19 cellular contexts compared by ENCODE assay signal in genomic region chr3:2940062-2940461, GRCh38.
A peak's percentile ranks its signal among the peaks of the same experiment; 100 is the strongest.
DNase-seq lines count a peak whose midpoint lies in the region; ATAC-seq, FAIRE-seq and TF ChIP-seq lines count a peak whose summit lies in the region.
"Had no signal": no experiment of that assay in that cellular context is flagged by ENCODE, and none has a peak within 500 bp of the region (broad histone marks: within the 10 kb centered on the region; RNA-seq: fewer than 3 reads in every experiment).

No MANE protein-coding gene starts in this region.

- CTCF ChIA-PET in GM12878 (lab: Yijun Ruan, JAX) = interaction anchor here (1.6 kb wide), 1 partner anchor 18 kb away, joined by 7 read pairs; no protein-coding TSS in a partner anchor

- no peak overlapping the region for H3K27ac Mint-ChIP-seq in nephron progenitor cell
- H3K27ac Mint-ChIP-seq: T-helper 17 cell had no signal

- TF ChIP-seq POLR2A in GM12878 (IDR thresholded peaks at IDR 0.05; ENCODE audit: low read depth, low read length) = no peak

- H4K20me1 ChIP-seq in GM12878 (ENCODE audit: control insufficient read depth, insufficient read depth) = no peaks in the 10 kb centered on the region

- TF ChIP-seq CTCF in GM12878 (IDR thresholded peaks at IDR 0.05 in 2 of 3, conservative IDR thresholded peaks at IDR 0.05 in 1 of 3; ENCODE audit: control insufficient read depth in 2 of 3, extremely low read depth in 1 of 3, insufficient read depth in 1 of 3, low read depth in 3 of 3, low read length in 3 of 3) (no peak), nephron progenitor cell (IDR thresholded peaks at IDR 0.05) (no peak)

- POLR2A ChIA-PET in GM12878 (lab: Charles Lee) = no interaction called here

- WGBS in GM12878 (ENCODE audit: insufficient coverage, insufficient replicate concordance, low lambda C conversion rate, missing lambda C conversion rate) = 0% methylated on average over 2 of the region's 2 CpGs

- BruUV-seq in GM12878 (replicated peaks; lab: Mats Ljungman, UMichigan) = no TSS peak

- H3K27ac ChIP-seq in GM12878 (ENCODE audit: control insufficient read depth, insufficient read depth) = no peak overlapping the region

- H3K4me3 ChIP-seq in GM12878 = no peak overlapping the region
- H3K4me3 ChIP-seq: K562 had no signal

- H3K4me3 Mint-ChIP-seq in nephron progenitor cell = no peak overlapping the region
- H3K4me3 Mint-ChIP-seq: T-helper 17 cell had no signal

- DNase-seq in GM12878 (ENCODE audit: low read depth, low spot score) (no peak), NAMALWA (ENCODE audit: low spot score) (no peak), LoVo (ENCODE audit: low spot score) (no peak), nephron progenitor cell (no peak)
- DNase-seq: C1 segment of cervical spinal cord, DND-41, HCEC 1CT, NCI-H1092, NCI-H2081 treated with DMSO at 0.1 percent for 48 hours, NCI-H226, OCI-M1, SHP77 treated with DMSO at 0.1 percent for 48 hours, T-helper 17 cell had no signal

- no peak for TF ChIP-seq RAD21 in GM12878 (IDR thresholded peaks at IDR 0.05; ENCODE audit: insufficient read depth, low read depth, low read length)

- H3K27me3 ChIP-seq in GM12878 (replicated peaks in 1 of 2; ENCODE audit: control insufficient read depth in 2 of 2, insufficient read depth in 2 of 2, low read length in 1 of 2) = no peaks in the 10 kb centered on the region; a peak in 2 of 4 replicates

- no peak overlapping the region for H2AFZ ChIP-seq in GM12878 (ENCODE audit: control insufficient read depth, low read depth, low read length)

- H3K4me1 Mint-ChIP-seq in nephron progenitor cell = peaks cover 7% of the 10 kb centered on the region

- SMC1A ChIA-PET in GM12878 (lab: Charles Lee; ENCODE audit: uncharacterized antibody, unreplicated experiment) = interaction anchor here (1.6 kb wide), 1 partner anchor 18 kb away, joined by 3 read pairs; no protein-coding TSS in a partner anchor

- no peaks in the 10 kb centered on the region for H3K36me3 Mint-ChIP-seq in nephron progenitor cell (ENCODE audit: low read depth)

- no peaks in the 10 kb centered on the region for H3K79me2 ChIP-seq in GM12878 (ENCODE audit: control insufficient read depth, insufficient read depth, low read length)

- 0 out of 2 replicates have a peak overlapping the region, but pooled peaks have one; percentile 9 for H3K4me2 ChIP-seq in GM12878 (ENCODE audit: control insufficient read depth, insufficient read depth)

- no peak for FAIRE-seq in GM12878 (lab: Jason Lieb, UNC)
- FAIRE-seq: G401.6, K562 had no signal

- ATAC-seq in GM18867 (IDR thresholded peaks at IDR 0.05; ENCODE audit: unreplicated experiment) (peak; percentile 59), GM21717 (IDR thresholded peaks at IDR 0.05; ENCODE audit: unreplicated experiment) (peak; percentile 34), HG03159 (IDR thresholded peaks at IDR 0.05; ENCODE audit: unreplicated experiment) (peak; percentile 38), GM12878 (no peak)
- ATAC-seq: K562, SK-N-SH treated with all-trans-retinoic acid at 6 μM for 48 hours, T-helper 17 cell had no signal

- intact Hi-C loops in GM12878 (cut with micrococcal nuclease; ENCODE audit: unreplicated experiment) = no loop called here

- H3K36me3 ChIP-seq in GM12878 (ENCODE audit: control insufficient read depth in 2 of 2, insufficient read depth in 2 of 2, low read length in 1 of 2) = no peaks in the 10 kb centered on the region

- RAD21 ChIA-PET in GM12878 (lab: Charles Lee; ENCODE audit: unreplicated experiment) = no interaction called here

- H3K4me1 ChIP-seq in GM12878 (ENCODE audit: control insufficient read depth, insufficient read depth, low read length) = peaks cover 4% of the 10 kb centered on the region; the same call in 1 of the 2 replicates

- H3K27me3 Mint-ChIP-seq in nephron progenitor cell (ENCODE audit: low read depth, poor library complexity) = peaks cover 7% of the 10 kb centered on the region

- no peak overlapping the region for H3K9ac ChIP-seq in GM12878 (ENCODE audit: control insufficient read depth, insufficient read depth, low read length)

- H3K9me3 Mint-ChIP-seq in nephron progenitor cell = no peaks in the 10 kb centered on the region

- TF ChIP-seq EP300 in GM12878 (IDR thresholded peaks at IDR 0.05; ENCODE audit: borderline replicate concordance in 1 of 2, control insufficient read depth in 1 of 2, low read depth in 2 of 2, low read length in 2 of 2) = no peak

- in situ Hi-C loops in GM12878 (cut with MboI) = no loop called here

- no peaks in the 10 kb centered on the region for H3K9me3 ChIP-seq in GM12878 (replicated peaks; ENCODE audit: control insufficient read depth, insufficient read depth, low read length)

TF ChIP-seq in GM12878, 131 proteins besides CTCF, POLR2A, EP300 and RAD21:
- peak; percentile 61 for TF ChIP-seq RUNX3 (IDR thresholded peaks at IDR 0.05; ENCODE audit: low read length)
- TF ChIP-seq MLLT1 (IDR thresholded peaks at IDR 0.05) = no peak
- TF ChIP-seq JUNB (IDR thresholded peaks at IDR 0.05) = no peak
